1 cellular context compared by ENCODE assay signal in the genomic region with DNA sequence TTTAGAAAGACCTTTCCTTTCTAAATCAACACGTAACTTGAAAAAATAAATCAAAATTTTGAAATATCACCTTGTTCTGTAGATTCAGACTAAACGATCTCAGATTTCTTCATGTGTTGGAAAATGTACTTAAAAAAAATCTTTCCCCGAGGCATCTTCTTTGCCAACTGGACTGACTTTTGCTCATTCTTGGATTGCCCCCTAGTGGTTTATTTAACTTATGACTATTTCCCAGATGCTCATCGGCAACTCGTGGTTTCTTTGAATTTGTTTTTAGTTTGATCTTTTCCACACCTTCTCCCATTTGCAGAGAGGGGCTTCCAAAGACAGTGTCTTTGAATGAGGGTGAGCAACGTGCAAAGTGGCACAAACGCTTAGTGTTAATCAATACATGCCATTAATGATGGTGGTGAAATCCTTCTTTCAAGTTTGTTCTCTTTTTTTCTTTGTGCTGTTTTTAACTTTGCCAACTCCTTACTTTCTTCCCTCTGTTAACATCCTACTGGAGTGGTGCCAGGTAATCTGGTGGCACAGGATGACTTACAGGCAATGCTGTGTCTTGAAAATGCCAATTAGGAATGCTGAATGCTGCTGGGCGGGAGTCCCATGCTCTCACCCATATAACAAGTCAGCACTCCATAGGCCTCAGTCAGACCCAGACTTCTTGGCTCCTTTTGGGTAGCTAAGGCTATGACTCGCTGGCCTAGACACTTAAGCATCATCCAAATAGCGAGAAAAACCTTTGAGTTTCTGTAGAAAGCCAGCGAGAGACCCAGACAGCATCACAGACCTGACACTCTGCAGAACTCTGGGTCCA.
TF ChIP-seq lines count a peak whose summit lies in the region.

No MANE protein-coding gene starts in this region.

TF ChIP-seq in A549, 52 proteins besides CTCF, POLR2A, EP300 and RAD21 (continued from another document):
- TF ChIP-seq, protein P1, sequence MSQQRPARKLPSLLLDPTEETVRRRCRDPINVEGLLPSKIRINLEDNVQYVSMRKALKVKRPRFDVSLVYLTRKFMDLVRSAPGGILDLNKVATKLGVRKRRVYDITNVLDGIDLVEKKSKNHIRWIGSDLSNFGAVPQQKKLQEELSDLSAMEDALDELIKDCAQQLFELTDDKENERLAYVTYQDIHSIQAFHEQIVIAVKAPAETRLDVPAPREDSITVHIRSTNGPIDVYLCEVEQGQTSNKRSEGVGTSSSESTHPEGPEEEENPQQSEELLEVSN (IDR thresholded peaks at IDR 0.05; ENCODE audit: borderline replicate concordance, low read depth): no peak
